Comparison of ENCODE assay signal across 23 cellular contexts in the genomic region with DNA sequence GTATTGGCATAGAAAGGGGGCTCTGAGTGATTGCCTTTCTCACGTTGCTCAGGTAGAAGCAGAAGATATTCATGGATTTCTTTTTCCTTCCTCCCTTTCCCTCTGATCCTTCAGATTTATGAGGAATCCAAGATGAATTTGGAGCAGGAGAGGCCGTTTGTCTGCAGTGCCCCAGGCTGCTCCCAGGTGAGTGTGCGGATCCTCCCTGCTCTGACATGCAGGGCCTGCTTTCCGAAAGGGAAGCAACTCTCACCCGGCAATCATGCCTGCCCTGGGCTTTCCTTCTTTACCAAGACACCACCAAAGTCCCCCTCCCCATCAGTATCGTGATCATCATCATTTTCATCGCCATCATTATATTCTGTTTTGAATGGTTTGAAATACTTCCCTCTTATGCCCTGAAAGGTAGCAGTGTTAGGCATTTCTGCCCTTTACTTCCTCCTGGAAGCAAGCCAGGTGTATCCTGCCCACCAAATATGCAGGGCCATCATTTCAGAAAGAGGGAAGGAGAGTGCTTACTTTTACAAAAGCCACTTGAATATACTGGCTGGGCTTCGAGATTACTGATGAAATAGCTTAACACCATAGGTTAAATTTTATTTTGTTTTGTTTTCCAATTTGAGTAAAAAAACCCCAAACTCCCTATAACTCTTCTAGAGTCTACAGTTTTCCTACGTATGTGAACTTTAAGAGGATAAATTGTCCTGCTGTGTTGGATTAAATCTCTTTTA.
DNase-seq lines count a peak whose midpoint lies in the region; ATAC-seq and TF ChIP-seq lines count a peak whose summit lies in the region.
"Had no signal": no experiment of that assay in that cellular context is flagged by ENCODE, and none has a peak within 500 bp of the region (broad histone marks: within the 10 kb centered on the region; RNA-seq: fewer than 3 reads in every experiment).

No MANE protein-coding gene starts in this region.

- H3K79me2 ChIP-seq in GM23248 (ENCODE audit: insufficient read depth) = no peaks in the 10 kb centered on the region

- in situ Hi-C loops in Caki2 (cut with HindIII; ENCODE audit: low pct_unique_long_range_greater_than_20kb, low sequenced_read_pairs) = no loop called here
- in situ Hi-C loops in GM23248 (cut with MboI) = no loop called here

- no peaks in the 10 kb centered on the region for H4K20me1 ChIP-seq in GM23248 (ENCODE audit: insufficient read depth)

- H3K4me2 ChIP-seq in GM23248 (ENCODE audit: unreplicated experiment) = no peak overlapping the region

- TF ChIP-seq CTCF in RWPE1 (conservative IDR thresholded peaks at IDR 0.05; ENCODE audit: low read depth) = no peak

- no peaks in the 10 kb centered on the region for H3K9me2 ChIP-seq in GM23248 (ENCODE audit: insufficient read depth)

- CTCF ChIA-PET in RWPE1 (lab: Yijun Ruan, JAX) = interaction anchor here (0.7 kb wide), 1 partner anchor 47 kb away, joined by 3 read pairs; no protein-coding TSS in a partner anchor

- no peak overlapping the region for H3K9ac ChIP-seq in GM23248

- H3K4me3 ChIP-seq in GM23248 = no peak overlapping the region
- H3K4me3 ChIP-seq: lung, thoracic aorta had no signal

- no peak for ATAC-seq in GM18519 (IDR thresholded peaks at IDR 0.05; ENCODE audit: low FRiP score, unreplicated experiment)
- ATAC-seq: HepG2 had no signal

- H3K36me3 ChIP-seq in GM23248 (ENCODE audit: low read depth) = no peaks in the 10 kb centered on the region
- H3K36me3 ChIP-seq: thoracic aorta had no signal

- no peaks in the 10 kb centered on the region for H3K9me3 ChIP-seq in GM23248 (ENCODE audit: low read depth)
- H3K9me3 ChIP-seq: thoracic aorta had no signal

- POLR2A ChIA-PET in RWPE1 (lab: Yijun Ruan, JAX; ENCODE audit: low non-redundant PET) = no interaction called here

- H3K27me3 ChIP-seq in GM23248 (replicated peaks; ENCODE audit: insufficient read depth) = no peaks in the 10 kb centered on the region

- H3K27ac ChIP-seq in RWPE1 = no peak overlapping the region
- no peak overlapping the region for H3K27ac ChIP-seq in GM23248
- H3K27ac ChIP-seq: HL-60, thoracic aorta had no signal

- DNase-seq in Caki2 (ENCODE audit: low read depth) (peak; percentile 9), DMS53 treated with DMSO at 0.1 percent for 48 hours (lab: John Stamatoyannopoulos, UW; ENCODE audit: unreplicated experiment) (peak; percentile 33), RWPE1 (ENCODE audit: low spot score) (peak; percentile 24), left kidney (ENCODE audit: low read depth, low spot score) (peak; percentile 57), GM23248 (no peak), NCI-H187 treated with DMSO at 0.1 percent for 48 hours (lab: John Stamatoyannopoulos, UW) (no peak)
- DNase-seq: activated CD8-positive, alpha-beta memory T cell treated with anti-CD3 and anti-CD28 coated beads, Interleukin-2, amount 50 U/mL, for 4 hours; CD4-positive, CD25-positive, alpha-beta regulatory T cell; DMS79 treated with DMSO at 0.1 percent for 48 hours; effector CD8-positive, alpha-beta T cell; islet precursor cell; NCI-H1417 treated with DMSO at 0.1 percent for 48 hours; NCI-H446 treated with DMSO at 0.1 percent for 48 hours; nucleus accumbens; retina; stimulated activated CD4-positive, alpha-beta T cell treated with anti-CD3 and anti-CD28 coated beads, Interleukin-4, amount 100 ng/mL, for 1 hour; stimulated activated naive CD4-positive, alpha-beta T cell treated with Interleukin-2 at 50 U/mL for 16 hours; T-helper 9 cell had no signal

- no peak overlapping the region for H2AFZ ChIP-seq in GM23248

- 91 to 95% methylated on average over 9 of the region's 9 CpGs for WGBS in GM23248 (ENCODE audit: low coverage in 1 of 2, low lambda C conversion rate in 2 of 2, missing lambda C conversion rate in 2 of 2), 2 experiments

- H3K4me1 ChIP-seq in GM23248 (ENCODE audit: insufficient read depth) = peaks cover 30% of the 10 kb centered on the region

- peaks cover 28% of the 10 kb centered on the region for H3F3A ChIP-seq in GM23248 (ENCODE audit: insufficient read depth)

Comparison
In these comparisons a context has a peak if more than half of its experiments do, and no peak if none do; other contexts are left out.
1. DNase-seq: peak in Caki2 (single experiment), DMS53 treated with DMSO at 0.1 percent for 48 hours (single experiment), RWPE1 (single experiment) and left kidney (single experiment); none in GM23248 (single experiment) and NCI-H187 treated with DMSO at 0.1 percent for 48 hours (single experiment).